ENCODE assay signal across 17 cellular contexts in genomic region chr21:21801921-21802320, GRCh38.
DNase-seq lines count a peak whose midpoint lies in the region; ATAC-seq, FAIRE-seq and TF ChIP-seq lines count a peak whose summit lies in the region.
"Had no signal": no experiment of that assay in that cellular context is flagged by ENCODE, and none has a peak within 500 bp of the region (broad histone marks: within the 10 kb centered on the region; RNA-seq: fewer than 3 reads in every experiment).

No MANE protein-coding gene starts in this region.

- POLR2A ChIA-PET in WTC11 (lab: Charles Lee): no interaction called here

- H3K9ac ChIP-seq in neural progenitor cell (no peak overlapping the region), kidney (ENCODE audit: low read length in 2 of 2) (no peak overlapping the region)

- H3K36me3 ChIP-seq in GM23338 (ENCODE audit: insufficient read depth) (no peaks in the 10 kb centered on the region), neural progenitor cell (no peaks in the 10 kb centered on the region), kidney (ENCODE audit: control insufficient read depth in 1 of 2, insufficient read depth in 2 of 2, low read length in 2 of 2) (no peaks in the 10 kb centered on the region)
- H3K36me3 ChIP-seq: BE2C had no signal

- H3K9me3 Mint-ChIP-seq in GM23338: no peaks in the 10 kb centered on the region
- peaks cover 13% of the 10 kb centered on the region for H3K9me3 Mint-ChIP-seq in WTC11
- no peaks in the 10 kb centered on the region for H3K9me3 Mint-ChIP-seq in neural progenitor cell

- H3K9me3 ChIP-seq in neural progenitor cell (ENCODE audit: low read depth) (no peaks in the 10 kb centered on the region), kidney (ENCODE audit: control insufficient read depth in 1 of 2, low read length in 2 of 2) (no peaks in the 10 kb centered on the region)
- H3K9me3 ChIP-seq: BE2C had no signal

- H3K4me1 ChIP-seq in GM23338 (ENCODE audit: insufficient read depth) (no peaks in the 10 kb centered on the region), neural progenitor cell (peaks cover 7% of the 10 kb centered on the region), kidney (ENCODE audit: control insufficient read depth in 1 of 2, insufficient read depth in 1 of 2, low read depth in 1 of 2, low read length in 2 of 2) (no peaks in the 10 kb centered on the region)

- CTCF ChIA-PET in WTC11 (lab: Charles Lee): no interaction called here

- H4K20me1 ChIP-seq in GM23338 (replicated peaks; ENCODE audit: insufficient read depth) (no peaks in the 10 kb centered on the region), neural progenitor cell (ENCODE audit: low read depth) (no peaks in the 10 kb centered on the region)

- no peak overlapping the region for H3K4me3 Mint-ChIP-seq in GM23338
- H3K4me3 Mint-ChIP-seq in WTC11: no peak overlapping the region
- H3K4me3 Mint-ChIP-seq in neural progenitor cell: no peak overlapping the region
- H3K4me3 Mint-ChIP-seq: CD4-positive, CD25-positive, alpha-beta regulatory T cell; CD8-positive, alpha-beta memory T cell; IgD-negative memory B cell had no signal

- peaks cover 12% of the 10 kb centered on the region for H3K4me1 Mint-ChIP-seq in GM23338
- peaks cover 11% of the 10 kb centered on the region for H3K4me1 Mint-ChIP-seq in WTC11
- H3K4me1 Mint-ChIP-seq in neural progenitor cell: no peaks in the 10 kb centered on the region
- H3K4me1 Mint-ChIP-seq: CD4-positive, CD25-positive, alpha-beta regulatory T cell; CD8-positive, alpha-beta memory T cell; IgD-negative memory B cell had no signal

- intact Hi-C loops in kidney (cut with DNase I): no loop called here

- no peaks in the 10 kb centered on the region for H3K27me3 ChIP-seq in GM23338 (ENCODE audit: insufficient read depth)
- H3K27me3 ChIP-seq in neural progenitor cell: no peaks in the 10 kb centered on the region
- H3K27me3 ChIP-seq: BE2C had no signal

- H3K27ac Mint-ChIP-seq in GM23338 (no peak overlapping the region; the same call in 1 of the 2 replicates), WTC11 (peak overlapping the region; percentile 17; the same call in 1 of the 2 replicates), neural progenitor cell (no peak overlapping the region)
- H3K27ac Mint-ChIP-seq: CD4-positive, CD25-positive, alpha-beta regulatory T cell; CD8-positive, alpha-beta memory T cell; IgD-negative memory B cell had no signal

- H3F3A ChIP-seq in GM23338 (replicated peaks; ENCODE audit: low read depth): no peaks in the 10 kb centered on the region
- H3F3A ChIP-seq in neural progenitor cell (ENCODE audit: low read depth): no peaks in the 10 kb centered on the region

- H3K27me3 Mint-ChIP-seq in GM23338 (ENCODE audit: insufficient read depth, low read depth, poor library complexity) (peaks cover 2% of the 10 kb centered on the region), WTC11 (ENCODE audit: low read depth) (no peaks in the 10 kb centered on the region; the same call in 1 of the 2 replicates), neural progenitor cell (ENCODE audit: insufficient read depth, low read depth) (no peaks in the 10 kb centered on the region)
- H3K27me3 Mint-ChIP-seq: CD4-positive, CD25-positive, alpha-beta regulatory T cell; CD8-positive, alpha-beta memory T cell; IgD-negative memory B cell had no signal

- H3K36me3 Mint-ChIP-seq in GM23338 (ENCODE audit: low read depth) (no peaks in the 10 kb centered on the region), WTC11 (no peaks in the 10 kb centered on the region), neural progenitor cell (no peaks in the 10 kb centered on the region)
- H3K36me3 Mint-ChIP-seq: CD4-positive, CD25-positive, alpha-beta regulatory T cell; CD8-positive, alpha-beta memory T cell; IgD-negative memory B cell had no signal

- TF ChIP-seq CTCF in GM23338 (conservative IDR thresholded peaks at IDR 0.05; ENCODE audit: low read depth in 2 of 2): no peak
- no peak for TF ChIP-seq CTCF in WTC11 (IDR thresholded peaks at IDR 0.05)
- TF ChIP-seq CTCF in neural progenitor cell (IDR thresholded peaks at IDR 0.05): no peak
- no peak for TF ChIP-seq CTCF in kidney (IDR thresholded peaks at IDR 0.05; ENCODE audit: borderline replicate concordance, extremely low read depth, insufficient read depth)

- H3K27ac ChIP-seq in GM23338 (ENCODE audit: low read depth): no peak overlapping the region
- no peak overlapping the region for H3K27ac ChIP-seq in neural progenitor cell
- H3K27ac ChIP-seq in kidney (ENCODE audit: low read depth in 2 of 2, low read length in 2 of 2): no peak overlapping the region

- H3K4me2 ChIP-seq in GM23338: no peak overlapping the region
- H3K4me2 ChIP-seq in neural progenitor cell: no peak overlapping the region

- H3K9me2 ChIP-seq in GM23338 (ENCODE audit: insufficient read depth): 0 out of 2 replicates have a peak, but pooled peaks cover 11% of the 10 kb centered on the region

- no peak overlapping the region for H2AFZ ChIP-seq in GM23338
- H2AFZ ChIP-seq in neural progenitor cell (replicated peaks): peak overlapping the region; percentile 79

- ATAC-seq in GM23338 (peak; percentile 61), WTC11 (no peak), GM19397 (IDR thresholded peaks at IDR 0.05; ENCODE audit: unreplicated experiment) (no peak)

- FAIRE-seq in kidney (lab: Jason Lieb, UNC): no peak
- FAIRE-seq: HTR-8/SVneo had no signal

- DNase-seq in GM23338 (ENCODE audit: low spot score) (peak; percentile 54), WTC11 (ENCODE audit: low spot score) (no peak), neural progenitor cell (ENCODE audit: low spot score) (no peak), cortex of kidney (lab: John Stamatoyannopoulos, UW) (no peak), kidney (no peak)
- DNase-seq: ACHN; BE2C; C1 segment of cervical spinal cord; CD4-positive, CD25-positive, alpha-beta regulatory T cell; CD8-positive, alpha-beta memory T cell; COR-L47; GF-D8; HCEC 1CT; KBM-7 had no signal

- H3K79me2 ChIP-seq in GM23338 (replicated peaks; ENCODE audit: insufficient read depth): no peaks in the 10 kb centered on the region
- H3K79me2 ChIP-seq in neural progenitor cell (ENCODE audit: low read depth): no peaks in the 10 kb centered on the region

- H3K4me3 ChIP-seq in GM23338: no peak overlapping the region
- no peak overlapping the region for H3K4me3 ChIP-seq in neural progenitor cell
- H3K4me3 ChIP-seq in kidney (ENCODE audit: low read length in 2 of 2): no peak overlapping the region

TF ChIP-seq in GM23338, 12 proteins besides CTCF, POLR2A, EP300 and RAD21 (continues in another document):
- TF ChIP-seq, protein P1, sequence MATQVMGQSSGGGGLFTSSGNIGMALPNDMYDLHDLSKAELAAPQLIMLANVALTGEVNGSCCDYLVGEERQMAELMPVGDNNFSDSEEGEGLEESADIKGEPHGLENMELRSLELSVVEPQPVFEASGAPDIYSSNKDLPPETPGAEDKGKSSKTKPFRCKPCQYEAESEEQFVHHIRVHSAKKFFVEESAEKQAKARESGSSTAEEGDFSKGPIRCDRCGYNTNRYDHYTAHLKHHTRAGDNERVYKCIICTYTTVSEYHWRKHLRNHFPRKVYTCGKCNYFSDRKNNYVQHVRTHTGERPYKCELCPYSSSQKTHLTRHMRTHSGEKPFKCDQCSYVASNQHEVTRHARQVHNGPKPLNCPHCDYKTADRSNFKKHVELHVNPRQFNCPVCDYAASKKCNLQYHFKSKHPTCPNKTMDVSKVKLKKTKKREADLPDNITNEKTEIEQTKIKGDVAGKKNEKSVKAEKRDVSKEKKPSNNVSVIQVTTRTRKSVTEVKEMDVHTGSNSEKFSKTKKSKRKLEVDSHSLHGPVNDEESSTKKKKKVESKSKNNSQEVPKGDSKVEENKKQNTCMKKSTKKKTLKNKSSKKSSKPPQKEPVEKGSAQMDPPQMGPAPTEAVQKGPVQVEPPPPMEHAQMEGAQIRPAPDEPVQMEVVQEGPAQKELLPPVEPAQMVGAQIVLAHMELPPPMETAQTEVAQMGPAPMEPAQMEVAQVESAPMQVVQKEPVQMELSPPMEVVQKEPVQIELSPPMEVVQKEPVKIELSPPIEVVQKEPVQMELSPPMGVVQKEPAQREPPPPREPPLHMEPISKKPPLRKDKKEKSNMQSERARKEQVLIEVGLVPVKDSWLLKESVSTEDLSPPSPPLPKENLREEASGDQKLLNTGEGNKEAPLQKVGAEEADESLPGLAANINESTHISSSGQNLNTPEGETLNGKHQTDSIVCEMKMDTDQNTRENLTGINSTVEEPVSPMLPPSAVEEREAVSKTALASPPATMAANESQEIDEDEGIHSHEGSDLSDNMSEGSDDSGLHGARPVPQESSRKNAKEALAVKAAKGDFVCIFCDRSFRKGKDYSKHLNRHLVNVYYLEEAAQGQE (IDR thresholded peaks at IDR 0.05; ENCODE audit: unreplicated experiment): no peak
- peak; percentile 56; the same call in 1 of the 2 replicates for TF ChIP-seq NANOG (IDR thresholded peaks at IDR 0.05; ENCODE audit: borderline replicate concordance)

TF ChIP-seq in WTC11, 78 proteins besides CTCF, POLR2A, EP300 and RAD21 (continues in another document):
- TF ChIP-seq NFYB (CRISPR knock-in tag; conservative IDR thresholded peaks at IDR 0.05; ENCODE audit: low read depth) (no peak), FOXK1 (CRISPR knock-in tag; IDR thresholded peaks at IDR 0.05) (no peak), PRDM15 (CRISPR knock-in tag; IDR thresholded peaks at IDR 0.05) (no peak), GRHL2 (CRISPR knock-in tag; IDR thresholded peaks at IDR 0.05; ENCODE audit: insufficient replicate concordance, severe bottlenecking) (no peak)
